In the genomic region with DNA sequence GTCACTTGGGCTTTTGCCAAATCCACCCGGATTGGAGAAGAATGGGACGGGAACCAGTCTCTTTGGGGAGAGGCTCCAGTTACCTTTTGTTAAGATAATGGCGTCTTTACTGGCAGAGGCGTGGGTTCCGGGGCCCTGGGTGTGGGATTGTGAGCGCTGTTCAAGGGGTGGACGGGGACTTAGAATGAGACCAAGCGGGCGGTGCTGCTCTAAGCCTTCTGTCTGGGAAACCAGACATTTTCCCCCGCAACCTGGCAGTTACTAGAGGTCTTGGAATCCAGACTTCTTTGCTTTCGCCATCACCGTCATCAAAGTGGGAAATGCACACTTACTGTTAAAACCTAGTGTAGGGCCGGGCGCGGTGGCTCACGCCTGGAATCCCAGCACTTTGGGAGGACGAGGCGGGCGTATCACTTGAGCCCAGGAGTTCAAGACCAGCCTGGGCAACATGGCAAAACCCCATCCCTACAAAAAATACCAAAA, we compare ENCODE assay signal across 1 cellular context.
TF ChIP-seq lines count a peak whose summit lies in the region.

No MANE protein-coding gene starts in this region.

TF ChIP-seq in HepG2, 621 proteins besides CTCF, POLR2A, EP300 and RAD21 (continued from another document and continues in another):
- TF ChIP-seq, protein P1, sequence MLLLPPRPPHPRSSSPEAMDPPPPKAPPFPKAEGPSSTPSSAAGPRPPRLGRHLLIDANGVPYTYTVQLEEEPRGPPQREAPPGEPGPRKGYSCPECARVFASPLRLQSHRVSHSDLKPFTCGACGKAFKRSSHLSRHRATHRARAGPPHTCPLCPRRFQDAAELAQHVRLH (CRISPR knock-in tag; IDR thresholded peaks at IDR 0.05; ENCODE audit: borderline replicate concordance, low read depth): 0 out of 2 replicates have a peak, but pooled peaks have one; percentile 7
- no peak; the same call in 1 of the 2 replicates for TF ChIP-seq NFE2 (CRISPR knock-in tag; IDR thresholded peaks at IDR 0.05)
- TF ChIP-seq, protein P2, sequence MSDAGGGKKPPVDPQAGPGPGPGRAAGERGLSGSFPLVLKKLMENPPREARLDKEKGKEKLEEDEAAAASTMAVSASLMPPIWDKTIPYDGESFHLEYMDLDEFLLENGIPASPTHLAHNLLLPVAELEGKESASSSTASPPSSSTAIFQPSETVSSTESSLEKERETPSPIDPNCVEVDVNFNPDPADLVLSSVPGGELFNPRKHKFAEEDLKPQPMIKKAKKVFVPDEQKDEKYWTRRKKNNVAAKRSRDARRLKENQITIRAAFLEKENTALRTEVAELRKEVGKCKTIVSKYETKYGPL (CRISPR knock-in tag; IDR thresholded peaks at IDR 0.05): 0 out of 2 replicates have a peak, but pooled peaks have one; percentile 3
- TF ChIP-seq, protein P3, sequence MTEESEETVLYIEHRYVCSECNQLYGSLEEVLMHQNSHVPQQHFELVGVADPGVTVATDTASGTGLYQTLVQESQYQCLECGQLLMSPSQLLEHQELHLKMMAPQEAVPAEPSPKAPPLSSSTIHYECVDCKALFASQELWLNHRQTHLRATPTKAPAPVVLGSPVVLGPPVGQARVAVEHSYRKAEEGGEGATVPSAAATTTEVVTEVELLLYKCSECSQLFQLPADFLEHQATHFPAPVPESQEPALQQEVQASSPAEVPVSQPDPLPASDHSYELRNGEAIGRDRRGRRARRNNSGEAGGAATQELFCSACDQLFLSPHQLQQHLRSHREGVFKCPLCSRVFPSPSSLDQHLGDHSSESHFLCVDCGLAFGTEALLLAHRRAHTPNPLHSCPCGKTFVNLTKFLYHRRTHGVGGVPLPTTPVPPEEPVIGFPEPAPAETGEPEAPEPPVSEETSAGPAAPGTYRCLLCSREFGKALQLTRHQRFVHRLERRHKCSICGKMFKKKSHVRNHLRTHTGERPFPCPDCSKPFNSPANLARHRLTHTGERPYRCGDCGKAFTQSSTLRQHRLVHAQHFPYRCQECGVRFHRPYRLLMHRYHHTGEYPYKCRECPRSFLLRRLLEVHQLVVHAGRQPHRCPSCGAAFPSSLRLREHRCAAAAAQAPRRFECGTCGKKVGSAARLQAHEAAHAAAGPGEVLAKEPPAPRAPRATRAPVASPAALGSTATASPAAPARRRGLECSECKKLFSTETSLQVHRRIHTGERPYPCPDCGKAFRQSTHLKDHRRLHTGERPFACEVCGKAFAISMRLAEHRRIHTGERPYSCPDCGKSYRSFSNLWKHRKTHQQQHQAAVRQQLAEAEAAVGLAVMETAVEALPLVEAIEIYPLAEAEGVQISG (CRISPR knock-in tag; IDR thresholded peaks at IDR 0.05): no peak
- no peak for TF ChIP-seq ISL2 (CRISPR knock-in tag; IDR thresholded peaks at IDR 0.05)
- TF ChIP-seq ZNF552 (CRISPR knock-in tag; IDR thresholded peaks at IDR 0.05; ENCODE audit: borderline replicate concordance): peak; percentile 51; the same call in 1 of the 2 replicates
- TF ChIP-seq ZNF446 (CRISPR knock-in tag; IDR thresholded peaks at IDR 0.05): peak; percentile 88; the same call in 1 of the 2 replicates
- TF ChIP-seq REPIN1 (CRISPR knock-in tag; IDR thresholded peaks at IDR 0.05; ENCODE audit: borderline replicate concordance, low read depth): no peak
- TF ChIP-seq, protein P4, sequence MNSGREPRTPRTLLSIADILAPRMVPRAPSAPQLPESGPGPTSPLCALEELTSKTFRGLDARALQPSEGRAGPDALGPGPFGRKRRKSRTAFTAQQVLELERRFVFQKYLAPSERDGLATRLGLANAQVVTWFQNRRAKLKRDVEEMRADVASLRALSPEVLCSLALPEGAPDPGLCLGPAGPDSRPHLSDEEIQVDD (CRISPR knock-in tag; IDR thresholded peaks at IDR 0.05; ENCODE audit: borderline replicate concordance): no peak
- no peak for TF ChIP-seq STAG1 (CRISPR knock-in tag; IDR thresholded peaks at IDR 0.05)
- 0 out of 2 replicates have a peak, but pooled peaks have one; percentile 2 for TF ChIP-seq ZNF383 (CRISPR knock-in tag; IDR thresholded peaks at IDR 0.05; ENCODE audit: borderline replicate concordance)
- TF ChIP-seq NFKBIZ (CRISPR knock-in tag; IDR thresholded peaks at IDR 0.05): 0 out of 2 replicates have a peak, but pooled peaks have one; percentile 12
- TF ChIP-seq TCF7 (IDR thresholded peaks at IDR 0.05; ENCODE audit: low read depth): 0 out of 2 replicates have a peak, but pooled peaks have one; percentile 2
- TF ChIP-seq ZSCAN22 (CRISPR knock-in tag; IDR thresholded peaks at IDR 0.05): no peak
- TF ChIP-seq FOXA3 (CRISPR knock-in tag; IDR thresholded peaks at IDR 0.05): no peak
- TF ChIP-seq, protein P5, sequence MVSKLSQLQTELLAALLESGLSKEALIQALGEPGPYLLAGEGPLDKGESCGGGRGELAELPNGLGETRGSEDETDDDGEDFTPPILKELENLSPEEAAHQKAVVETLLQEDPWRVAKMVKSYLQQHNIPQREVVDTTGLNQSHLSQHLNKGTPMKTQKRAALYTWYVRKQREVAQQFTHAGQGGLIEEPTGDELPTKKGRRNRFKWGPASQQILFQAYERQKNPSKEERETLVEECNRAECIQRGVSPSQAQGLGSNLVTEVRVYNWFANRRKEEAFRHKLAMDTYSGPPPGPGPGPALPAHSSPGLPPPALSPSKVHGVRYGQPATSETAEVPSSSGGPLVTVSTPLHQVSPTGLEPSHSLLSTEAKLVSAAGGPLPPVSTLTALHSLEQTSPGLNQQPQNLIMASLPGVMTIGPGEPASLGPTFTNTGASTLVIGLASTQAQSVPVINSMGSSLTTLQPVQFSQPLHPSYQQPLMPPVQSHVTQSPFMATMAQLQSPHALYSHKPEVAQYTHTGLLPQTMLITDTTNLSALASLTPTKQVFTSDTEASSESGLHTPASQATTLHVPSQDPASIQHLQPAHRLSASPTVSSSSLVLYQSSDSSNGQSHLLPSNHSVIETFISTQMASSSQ (IDR thresholded peaks at IDR 0.05; ENCODE audit: low read depth): no peak
- TF ChIP-seq, protein P5 (CRISPR knock-in tag; IDR thresholded peaks at IDR 0.05; ENCODE audit: borderline replicate concordance): no peak
- TF ChIP-seq EHMT2 (IDR thresholded peaks at IDR 0.05; ENCODE audit: borderline replicate concordance, low read depth, low read length): 0 out of 2 replicates have a peak, but pooled peaks have one; percentile 26
- TF ChIP-seq ZNF782 (CRISPR knock-in tag; IDR thresholded peaks at IDR 0.05; ENCODE audit: borderline replicate concordance): peak; percentile 54; the same call in 1 of the 2 replicates
- TF ChIP-seq RFXANK (CRISPR knock-in tag; IDR thresholded peaks at IDR 0.05): no peak; the same call in 1 of the 2 replicates
- no peak for TF ChIP-seq ZNF615 (CRISPR knock-in tag; IDR thresholded peaks at IDR 0.05; ENCODE audit: borderline replicate concordance)
- TF ChIP-seq, protein P6, sequence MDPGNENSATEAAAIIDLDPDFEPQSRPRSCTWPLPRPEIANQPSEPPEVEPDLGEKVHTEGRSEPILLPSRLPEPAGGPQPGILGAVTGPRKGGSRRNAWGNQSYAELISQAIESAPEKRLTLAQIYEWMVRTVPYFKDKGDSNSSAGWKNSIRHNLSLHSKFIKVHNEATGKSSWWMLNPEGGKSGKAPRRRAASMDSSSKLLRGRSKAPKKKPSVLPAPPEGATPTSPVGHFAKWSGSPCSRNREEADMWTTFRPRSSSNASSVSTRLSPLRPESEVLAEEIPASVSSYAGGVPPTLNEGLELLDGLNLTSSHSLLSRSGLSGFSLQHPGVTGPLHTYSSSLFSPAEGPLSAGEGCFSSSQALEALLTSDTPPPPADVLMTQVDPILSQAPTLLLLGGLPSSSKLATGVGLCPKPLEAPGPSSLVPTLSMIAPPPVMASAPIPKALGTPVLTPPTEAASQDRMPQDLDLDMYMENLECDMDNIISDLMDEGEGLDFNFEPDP (CRISPR knock-in tag; conservative IDR thresholded peaks at IDR 0.05): no peak
- no peak for TF ChIP-seq AKAP8 (CRISPR knock-in tag; IDR thresholded peaks at IDR 0.05)
- 0 out of 2 replicates have a peak, but pooled peaks have one; percentile 3 for TF ChIP-seq XBP1 (CRISPR knock-in tag; IDR thresholded peaks at IDR 0.05)
- TF ChIP-seq, protein P7, sequence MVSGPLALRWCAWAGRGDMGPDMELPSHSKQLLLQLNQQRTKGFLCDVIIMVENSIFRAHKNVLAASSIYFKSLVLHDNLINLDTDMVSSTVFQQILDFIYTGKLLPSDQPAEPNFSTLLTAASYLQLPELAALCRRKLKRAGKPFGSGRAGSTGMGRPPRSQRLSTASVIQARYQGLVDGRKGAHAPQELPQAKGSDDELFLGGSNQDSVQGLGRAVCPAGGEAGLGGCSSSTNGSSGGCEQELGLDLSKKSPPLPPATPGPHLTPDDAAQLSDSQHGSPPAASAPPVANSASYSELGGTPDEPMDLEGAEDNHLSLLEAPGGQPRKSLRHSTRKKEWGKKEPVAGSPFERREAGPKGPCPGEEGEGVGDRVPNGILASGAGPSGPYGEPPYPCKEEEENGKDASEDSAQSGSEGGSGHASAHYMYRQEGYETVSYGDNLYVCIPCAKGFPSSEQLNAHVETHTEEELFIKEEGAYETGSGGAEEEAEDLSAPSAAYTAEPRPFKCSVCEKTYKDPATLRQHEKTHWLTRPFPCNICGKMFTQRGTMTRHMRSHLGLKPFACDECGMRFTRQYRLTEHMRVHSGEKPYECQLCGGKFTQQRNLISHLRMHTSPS (CRISPR knock-in tag; IDR thresholded peaks at IDR 0.05; ENCODE audit: low read depth): no peak
- TF ChIP-seq ZSCAN30 (CRISPR knock-in tag; IDR thresholded peaks at IDR 0.05): no peak
- no peak for TF ChIP-seq ZNF850 (CRISPR knock-in tag; conservative IDR thresholded peaks at IDR 0.05)
- peak; percentile 9; the same call in 1 of the 2 replicates for TF ChIP-seq ZNF350 (CRISPR knock-in tag; IDR thresholded peaks at IDR 0.05; ENCODE audit: borderline replicate concordance, low read depth)
- TF ChIP-seq, protein P8, sequence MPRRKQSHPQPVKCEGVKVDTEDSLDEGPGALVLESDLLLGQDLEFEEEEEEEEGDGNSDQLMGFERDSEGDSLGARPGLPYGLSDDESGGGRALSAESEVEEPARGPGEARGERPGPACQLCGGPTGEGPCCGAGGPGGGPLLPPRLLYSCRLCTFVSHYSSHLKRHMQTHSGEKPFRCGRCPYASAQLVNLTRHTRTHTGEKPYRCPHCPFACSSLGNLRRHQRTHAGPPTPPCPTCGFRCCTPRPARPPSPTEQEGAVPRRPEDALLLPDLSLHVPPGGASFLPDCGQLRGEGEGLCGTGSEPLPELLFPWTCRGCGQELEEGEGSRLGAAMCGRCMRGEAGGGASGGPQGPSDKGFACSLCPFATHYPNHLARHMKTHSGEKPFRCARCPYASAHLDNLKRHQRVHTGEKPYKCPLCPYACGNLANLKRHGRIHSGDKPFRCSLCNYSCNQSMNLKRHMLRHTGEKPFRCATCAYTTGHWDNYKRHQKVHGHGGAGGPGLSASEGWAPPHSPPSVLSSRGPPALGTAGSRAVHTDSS (CRISPR knock-in tag; conservative IDR thresholded peaks at IDR 0.05): no peak
- TF ChIP-seq ZNF430 (CRISPR knock-in tag; IDR thresholded peaks at IDR 0.05): no peak
- TF ChIP-seq KLF12 (CRISPR knock-in tag; IDR thresholded peaks at IDR 0.05; ENCODE audit: borderline replicate concordance): no peak
- TF ChIP-seq TSC22D2 (CRISPR knock-in tag; IDR thresholded peaks at IDR 0.05; ENCODE audit: borderline replicate concordance): 0 out of 2 replicates have a peak, but pooled peaks have one; percentile 10
- TF ChIP-seq, protein P9, sequence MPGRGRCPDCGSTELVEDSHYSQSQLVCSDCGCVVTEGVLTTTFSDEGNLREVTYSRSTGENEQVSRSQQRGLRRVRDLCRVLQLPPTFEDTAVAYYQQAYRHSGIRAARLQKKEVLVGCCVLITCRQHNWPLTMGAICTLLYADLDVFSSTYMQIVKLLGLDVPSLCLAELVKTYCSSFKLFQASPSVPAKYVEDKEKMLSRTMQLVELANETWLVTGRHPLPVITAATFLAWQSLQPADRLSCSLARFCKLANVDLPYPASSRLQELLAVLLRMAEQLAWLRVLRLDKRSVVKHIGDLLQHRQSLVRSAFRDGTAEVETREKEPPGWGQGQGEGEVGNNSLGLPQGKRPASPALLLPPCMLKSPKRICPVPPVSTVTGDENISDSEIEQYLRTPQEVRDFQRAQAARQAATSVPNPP (CRISPR knock-in tag; IDR thresholded peaks at IDR 0.05): no peak
- no peak for TF ChIP-seq ATF7 (IDR thresholded peaks at IDR 0.05)
- peak; percentile 67; the same call in 1 of the 2 replicates for TF ChIP-seq ATF7 (CRISPR knock-in tag; IDR thresholded peaks at IDR 0.05)
- no peak for TF ChIP-seq ZNF101 (CRISPR knock-in tag; IDR thresholded peaks at IDR 0.05; ENCODE audit: borderline replicate concordance, low read depth)
- no peak for TF ChIP-seq PRPF4 (IDR thresholded peaks at IDR 0.05; ENCODE audit: low read depth, low read length, poor library complexity, severe bottlenecking)
- TF ChIP-seq ZNF251 (CRISPR knock-in tag; IDR thresholded peaks at IDR 0.05): peak; percentile 50; the same call in 1 of the 2 replicates
- TF ChIP-seq ZNF558 (CRISPR knock-in tag; IDR thresholded peaks at IDR 0.05; ENCODE audit: borderline replicate concordance): peak; percentile 56; the same call in 1 of the 2 replicates
- no peak for TF ChIP-seq IRX3 (CRISPR knock-in tag; IDR thresholded peaks at IDR 0.05; ENCODE audit: borderline replicate concordance, low read depth)
- 0 out of 2 replicates have a peak, but pooled peaks have one; percentile 0 for TF ChIP-seq ZNF776 (CRISPR knock-in tag; IDR thresholded peaks at IDR 0.05)
- TF ChIP-seq SPEN (CRISPR knock-in tag; IDR thresholded peaks at IDR 0.05; ENCODE audit: low read depth): peak; percentile 42; the same call in 1 of the 2 replicates
- peak; percentile 6; the same call in 1 of the 2 replicates for TF ChIP-seq ZZZ3 (CRISPR knock-in tag; IDR thresholded peaks at IDR 0.05; ENCODE audit: borderline replicate concordance)
- no peak for TF ChIP-seq CBX2 (IDR thresholded peaks at IDR 0.05; ENCODE audit: low read depth, low read length)
- TF ChIP-seq CBX2 (CRISPR knock-in tag; IDR thresholded peaks at IDR 0.05; ENCODE audit: low read depth): no peak
- TF ChIP-seq ZNF24 (IDR thresholded peaks at IDR 0.05): no peak
- 0 out of 2 replicates have a peak, but pooled peaks have one; percentile 7 for TF ChIP-seq ZNF138 (CRISPR knock-in tag; IDR thresholded peaks at IDR 0.05; ENCODE audit: low read depth)
- no peak for TF ChIP-seq ATM (IDR thresholded peaks at IDR 0.05; ENCODE audit: borderline replicate concordance)
- TF ChIP-seq KAT8 (CRISPR knock-in tag; IDR thresholded peaks at IDR 0.05): peak; percentile 11; the same call in 1 of the 2 replicates
- no peak for TF ChIP-seq HNRNPK (IDR thresholded peaks at IDR 0.05; ENCODE audit: low read depth, low read length, poor library complexity, severe bottlenecking)
- TF ChIP-seq ZBTB42 (CRISPR knock-in tag; IDR thresholded peaks at IDR 0.05): no peak
